11 cellular contexts compared by ENCODE assay signal in genomic region chrX:53190363-53190960, GRCh38. TPM values are rescaled to one million over a fixed set of nuclear protein-coding genes. Genes with fewer than 3 reads are reported as not detected.
A peak's percentile ranks its signal among the peaks of the same experiment; 100 is the strongest.
DNase-seq lines count a peak whose midpoint lies in the region; ATAC-seq and TF ChIP-seq lines count a peak whose summit lies in the region.
"Had no signal": no experiment of that assay in that cellular context is flagged by ENCODE, and none has a peak within 500 bp of the region (broad histone marks: within the 10 kb centered on the region; RNA-seq: fewer than 3 reads in every experiment).

No MANE protein-coding gene starts in this region.

- no TSS peak for BruUV-seq in A673 (replicated peaks; lab: Mats Ljungman, UMichigan)
- no TSS peak for BruUV-seq in Panc1 (replicated peaks; lab: Mats Ljungman, UMichigan)

- H3K36me3 ChIP-seq in A673 (ENCODE audit: insufficient read depth, low read length, poor library complexity, severe bottlenecking) (peaks cover 30% of the 10 kb centered on the region), Panc1 (ENCODE audit: control insufficient read depth, insufficient read depth, low read length) (no peaks in the 10 kb centered on the region)

- H3K9me3 ChIP-seq in A673 (ENCODE audit: low read depth, low read length, poor library complexity, severe bottlenecking) (no peaks in the 10 kb centered on the region), Panc1 (ENCODE audit: control insufficient read depth, insufficient read depth, low read depth, low read length) (no peaks in the 10 kb centered on the region)
- H3K9me3 ChIP-seq: Caco-2 had no signal

- H3K4me1 ChIP-seq in A673 (ENCODE audit: insufficient read depth, low read length, poor library complexity, severe bottlenecking), result no peaks in the 10 kb centered on the region
- no peaks in the 10 kb centered on the region for H3K4me1 ChIP-seq in Panc1 (ENCODE audit: control insufficient read depth, insufficient read depth, low read length)
- H3K4me1 ChIP-seq in foreskin keratinocyte, result peaks cover 4% of the 10 kb centered on the region
- H3K4me1 ChIP-seq: Caco-2 had no signal

- intact Hi-C loops in A673 (cut with micrococcal nuclease; ENCODE audit: unreplicated experiment) (no loop called here), Panc1 (cut with micrococcal nuclease; ENCODE audit: unreplicated experiment) (no loop called here)
- intact Hi-C loops in activated naive CD4-positive, alpha-beta T cell treated with anti-CD3 and anti-CD28 coated beads for 36 hours (cut with micrococcal nuclease), result no loop called here

- CTCF ChIA-PET in A673 (lab: Charles Lee) (interaction anchor here (1.1 kb wide), 1 partner anchor 96 kb away, joined by 3 read pairs; no protein-coding TSS in a partner anchor), Panc1 (lab: Charles Lee) (interaction anchor here (0.6 kb wide), 1 partner anchor 82 kb away, joined by 3 read pairs; no protein-coding TSS in a partner anchor)
- CTCF ChIA-PET in activated naive CD4-positive, alpha-beta T cell treated with anti-CD3 and anti-CD28 coated beads for 36 hours (lab: Charles Lee), result no interaction called here

- no peak overlapping the region for H3K4me3 Mint-ChIP-seq in activated naive CD4-positive, alpha-beta T cell treated with anti-CD3 and anti-CD28 coated beads for 36 hours

- no peak overlapping the region for H3K27ac ChIP-seq in A673 (ENCODE audit: low read depth, low read length, poor library complexity, severe bottlenecking)
- no peak overlapping the region for H3K27ac ChIP-seq in Panc1 (ENCODE audit: low read length)
- no peak overlapping the region for H3K27ac ChIP-seq in foreskin keratinocyte
- H3K27ac ChIP-seq: dorsolateral prefrontal cortex had no signal

- ATAC-seq in Panc1 (no peak), foreskin keratinocyte (no peak), HG02970 (IDR thresholded peaks at IDR 0.05; ENCODE audit: low FRiP score, unreplicated experiment) (no peak), GM18873 (IDR thresholded peaks at IDR 0.05; ENCODE audit: low FRiP score, unreplicated experiment) (no peak)

- DNase-seq in A673 (ENCODE audit: low spot score) (peak; percentile 18), Panc1 (ENCODE audit: low read depth, low spot score) (no peak), foreskin keratinocyte (no peak), DMS79 (lab: John Stamatoyannopoulos, UW) (no peak)
- DNase-seq in activated naive CD4-positive, alpha-beta T cell treated with anti-CD3 and anti-CD28 coated beads for 36 hours, result no peak
- DNase-seq: dorsolateral prefrontal cortex; stimulated activated CD4-positive, alpha-beta T cell treated with anti-CD3 and anti-CD28 coated beads, Interleukin-4, amount 100 ng/mL, for 24 hours had no signal

- H3K9me3 Mint-ChIP-seq in activated naive CD4-positive, alpha-beta T cell treated with anti-CD3 and anti-CD28 coated beads for 36 hours, result no peaks in the 10 kb centered on the region

- H3K27me3 ChIP-seq in A673 (replicated peaks; ENCODE audit: insufficient read depth, low read depth, low read length, poor library complexity), result no peaks in the 10 kb centered on the region
- no peaks in the 10 kb centered on the region for H3K27me3 ChIP-seq in Panc1 (ENCODE audit: control insufficient read depth, insufficient read depth, low read length)
- no peaks in the 10 kb centered on the region for H3K27me3 ChIP-seq in foreskin keratinocyte
- H3K27me3 ChIP-seq: dorsolateral prefrontal cortex had no signal

- in situ Hi-C loops in Panc1 (cut with HindIII; ENCODE audit: low pct_unique_long_range_greater_than_20kb, low sequenced_read_pairs), result no loop called here

- H3K4me3 ChIP-seq in A673 (ENCODE audit: low read depth, low read length, poor library complexity, severe bottlenecking), result no peak overlapping the region
- H3K4me3 ChIP-seq in Panc1 (ENCODE audit: low read depth in 2 of 2, low read length in 2 of 2), result no peak overlapping the region
- H3K4me3 ChIP-seq: dorsolateral prefrontal cortex had no signal

- H3K36me3 Mint-ChIP-seq in activated naive CD4-positive, alpha-beta T cell treated with anti-CD3 and anti-CD28 coated beads for 36 hours (ENCODE audit: low read depth), result peaks cover 7% of the 10 kb centered on the region

- H3K4me1 Mint-ChIP-seq in activated naive CD4-positive, alpha-beta T cell treated with anti-CD3 and anti-CD28 coated beads for 36 hours (ENCODE audit: low read depth), result peaks cover 18% of the 10 kb centered on the region

- H3K27ac Mint-ChIP-seq in activated naive CD4-positive, alpha-beta T cell treated with anti-CD3 and anti-CD28 coated beads for 36 hours, result no peak overlapping the region

- H3K27me3 Mint-ChIP-seq in activated naive CD4-positive, alpha-beta T cell treated with anti-CD3 and anti-CD28 coated beads for 36 hours (ENCODE audit: low read depth), result no peaks in the 10 kb centered on the region

- TF ChIP-seq CTCF in A673 (conservative IDR thresholded peaks at IDR 0.05; ENCODE audit: low read depth, low read length) (peak; percentile 49), GM12872 (IDR thresholded peaks at IDR 0.05; ENCODE audit: insufficient read depth, low read depth, low read length) (0 out of 3 replicates have a peak, but pooled peaks have one; percentile 10), Panc1 (IDR thresholded peaks at IDR 0.05) (peak; percentile 39; the same call in 1 of the 2 replicates), foreskin keratinocyte (conservative IDR thresholded peaks at IDR 0.05) (peak; percentile 44)

- POLR2A ChIA-PET in A673 (lab: Charles Lee; ENCODE audit: low non-redundant PET) (no interaction called here), Panc1 (lab: Charles Lee) (no interaction called here)

RNA-seq across cellular contexts. Expression of gene KDM5C, which starts 34.5 kb away (rescaled TPM):
- total RNA-seq in A673 (2021) (177 and 178 TPM in 2 replicates), Panc1 (2021; ENCODE audit: unreplicated experiment) (104 TPM), foreskin keratinocyte (40.2 and 49.2 TPM in 2 replicates)
- polyA plus RNA-seq in Panc1 (2012; ENCODE audit: insufficient read length), result 71.8 TPM
- polyA plus RNA-seq in foreskin keratinocyte, result 13.5 TPM in 2 replicates
- total RNA-seq in activated naive CD4-positive, alpha-beta T cell treated with anti-CD3 and anti-CD28 coated beads for 36 hours, result 10 to 100 TPM; 67.4 to 68.2 TPM
